ENCODE assay signal across 1 cellular context in genomic region chr13:77836423-77836822, GRCh38.
TF ChIP-seq lines count a peak whose summit lies in the region.

No MANE protein-coding gene starts in this region.

TF ChIP-seq in endothelial cell of umbilical vein, 7 proteins besides CTCF, POLR2A, EP300 and RAD21 (continued from another document):
- TF ChIP-seq JUN (IDR thresholded peaks at IDR 0.05; ENCODE audit: borderline replicate concordance, insufficient read depth, insufficient read length, low read depth): no peak
- TF ChIP-seq MYC (IDR thresholded peaks at IDR 0.05; ENCODE audit: low read depth, low read length): no peak
- TF ChIP-seq EZH2 (IDR thresholded peaks at IDR 0.05; ENCODE audit: borderline replicate concordance, low read depth, low read length, severe bottlenecking): no peak
- no peak for TF ChIP-seq POLR2AphosphoS5 (IDR thresholded peaks at IDR 0.05; ENCODE audit: insufficient read depth, low read depth, low read length)
- no peak for TF ChIP-seq GATA2 (IDR thresholded peaks at IDR 0.05; ENCODE audit: insufficient read depth, insufficient read length, low read depth, low read length)
- no peak for TF ChIP-seq FOS (IDR thresholded peaks at IDR 0.05; ENCODE audit: borderline replicate concordance, insufficient read depth, low read length)
